11 cellular contexts compared by ENCODE assay signal in the genomic region with DNA sequence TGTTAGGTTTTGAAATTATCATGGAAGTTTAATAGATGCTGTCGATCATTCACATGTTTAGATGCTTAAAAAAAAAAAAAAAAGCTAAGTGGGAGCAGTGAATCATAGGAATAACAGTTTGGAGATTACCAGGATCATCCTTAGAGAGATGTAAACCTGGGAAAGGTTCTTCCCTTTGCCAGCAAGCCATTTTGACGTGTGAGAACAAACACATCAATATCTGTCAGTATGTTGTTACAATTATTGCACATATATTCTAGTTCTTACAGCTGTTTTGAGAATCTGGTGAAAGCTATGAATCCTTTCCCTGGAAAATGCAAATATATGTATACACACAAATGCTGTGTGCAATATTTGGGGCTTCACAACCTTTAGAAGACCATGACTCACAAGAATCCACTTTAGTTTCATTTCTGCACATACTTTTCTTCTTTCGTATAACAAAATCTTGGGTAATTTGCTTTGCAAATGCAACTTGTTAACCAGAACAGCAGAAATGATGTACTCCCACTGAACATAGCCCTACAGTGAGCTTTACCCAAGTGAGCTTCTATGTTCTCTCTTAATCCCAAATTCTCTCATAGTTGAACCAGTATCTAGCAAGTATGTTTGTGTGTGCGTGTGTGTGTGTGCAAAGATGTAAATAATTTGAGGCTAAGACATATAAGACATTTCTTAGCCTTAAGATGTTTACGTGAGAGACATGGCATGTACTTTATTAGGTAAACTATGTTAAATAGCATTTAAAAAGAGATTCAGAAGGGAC. TPM values are rescaled to one million over a fixed set of nuclear protein-coding genes. Genes with fewer than 3 reads are reported as not detected.
A peak's percentile ranks its signal among the peaks of the same experiment; 100 is the strongest.
DNase-seq lines count a peak whose midpoint lies in the region; ATAC-seq and TF ChIP-seq lines count a peak whose summit lies in the region.
"Had no signal": no experiment of that assay in that cellular context is flagged by ENCODE, and none has a peak within 500 bp of the region (broad histone marks: within the 10 kb centered on the region; RNA-seq: fewer than 3 reads in every experiment).

No MANE protein-coding gene starts in this region.

- H2AFZ ChIP-seq in OCI-LY1 (ENCODE audit: low read length), result no peak overlapping the region

- no peaks in the 10 kb centered on the region for H3K9me2 ChIP-seq in OCI-LY1 (ENCODE audit: low read depth, low read length)

- WGBS in right lobe of liver (ENCODE audit: insufficient coverage, low coverage, low lambda C conversion rate, missing lambda C conversion rate), result 63% methylated on average over 5 of the region's 5 CpGs

- H3K27me3 ChIP-seq in OCI-LY1 (ENCODE audit: insufficient read depth, low read length) (no peaks in the 10 kb centered on the region), right lobe of liver (no peaks in the 10 kb centered on the region)

- TF ChIP-seq POLR2A in GM18505 (IDR thresholded peaks at IDR 0.05; ENCODE audit: borderline replicate concordance, extremely low read depth, insufficient read depth, insufficient read length) (no peak), right lobe of liver (IDR thresholded peaks at IDR 0.05) (peak; percentile 36)

- H3K36me3 ChIP-seq in OCI-LY1 (ENCODE audit: insufficient read depth, low read length) (peaks cover 50% of the 10 kb centered on the region), right lobe of liver (peaks cover 0 to 57% (median 44%) of the 10 kb centered on the region in 4 donors)

- no peak overlapping the region for H3K9ac ChIP-seq in OCI-LY1 (ENCODE audit: low read length)

- DNase-seq in right lobe of liver, result no peak
- no peak for DNase-seq in medulla oblongata (ENCODE audit: extremely low spot score)
- DNase-seq in DMS153 (lab: John Stamatoyannopoulos, UW), result no peak
- no peak for DNase-seq in effector CD8-positive, alpha-beta T cell (lab: John Stamatoyannopoulos, UW)
- DNase-seq: NCI-H1417, SHP77 had no signal

- H3K4me2 ChIP-seq in OCI-LY1 (ENCODE audit: low read length), result no peak overlapping the region

- intact Hi-C loops in right lobe of liver (cut with DNase I), result no loop called here

- H3K4me3 ChIP-seq in OCI-LY1 (ENCODE audit: low read depth, low read length, poor library complexity, severe bottlenecking) (no peak overlapping the region), right lobe of liver (no peak overlapping the region)
- H3K4me3 ChIP-seq: lung had no signal

- H3K27ac ChIP-seq in OCI-LY1 (ENCODE audit: low read depth, low read length, poor library complexity, severe bottlenecking), result peak overlapping the region; percentile 16
- no peak overlapping the region for H3K27ac ChIP-seq in right lobe of liver

- no peaks in the 10 kb centered on the region for H3K9me3 ChIP-seq in OCI-LY1 (ENCODE audit: low read length)
- H3K9me3 ChIP-seq in right lobe of liver, result no peaks in the 10 kb centered on the region

- H4K20me1 ChIP-seq in OCI-LY1 (ENCODE audit: insufficient read depth, low read length), result no peaks in the 10 kb centered on the region

- H3K79me2 ChIP-seq in OCI-LY1 (ENCODE audit: insufficient read depth, low read length), result no peaks in the 10 kb centered on the region

- TF ChIP-seq CTCF in OCI-LY1 (IDR thresholded peaks at IDR 0.05; ENCODE audit: low read length), result no peak
- TF ChIP-seq CTCF in right lobe of liver (IDR thresholded peaks at IDR 0.05), result no peak

- no peaks in the 10 kb centered on the region for H3K4me1 ChIP-seq in OCI-LY1 (ENCODE audit: insufficient read depth, low read length, severe bottlenecking)
- H3K4me1 ChIP-seq in right lobe of liver, result peaks cover 0 to 20% (median 2%) of the 10 kb centered on the region in 4 donors

- H3F3A ChIP-seq in OCI-LY1 (ENCODE audit: insufficient read depth, low read length), result peaks cover 5% of the 10 kb centered on the region

- ATAC-seq in GM18505 (IDR thresholded peaks at IDR 0.05; ENCODE audit: unreplicated experiment) (peak; percentile 46), GM21786 (IDR thresholded peaks at IDR 0.05; ENCODE audit: unreplicated experiment) (peak; percentile 40), right lobe of liver (no peak), HG03196 (IDR thresholded peaks at IDR 0.05; ENCODE audit: unreplicated experiment) (no peak)

RNA-seq across cellular contexts. Expression of a gene that starts 12.1 kb away (rescaled TPM):
- 10 to 100 TPM; 23.4 to 83.1 (median 44.4) TPM for total RNA-seq in right lobe of liver

Comparison
In these comparisons a context has a peak if more than half of its experiments do, and no peak if none do; other contexts are left out.
1. ATAC-seq: peak in GM18505 (single experiment) and GM21786 (single experiment); none in right lobe of liver (0 of 4) and HG03196 (single experiment).